ENCODE assay signal across 2 cellular contexts in genomic region chr5:147902606-147903115, GRCh38.
A peak's percentile ranks its signal among the peaks of the same experiment; 100 is the strongest.
TF ChIP-seq lines count a peak whose summit lies in the region.

No MANE protein-coding gene starts in this region.

TF ChIP-seq in A549, 52 proteins besides CTCF, POLR2A, EP300 and RAD21 (continued from another document):
- TF ChIP-seq FOSB (CRISPR knock-in tag; IDR thresholded peaks at IDR 0.05) (no peak), BCL3 (IDR thresholded peaks at IDR 0.05) (no peak), EHMT2 (IDR thresholded peaks at IDR 0.05; ENCODE audit: low read depth) (no peak)

TF ChIP-seq in IMR-90, 13 proteins besides CTCF, POLR2A, EP300 and RAD21 (continued from another document):
- TF ChIP-seq, protein P1, sequence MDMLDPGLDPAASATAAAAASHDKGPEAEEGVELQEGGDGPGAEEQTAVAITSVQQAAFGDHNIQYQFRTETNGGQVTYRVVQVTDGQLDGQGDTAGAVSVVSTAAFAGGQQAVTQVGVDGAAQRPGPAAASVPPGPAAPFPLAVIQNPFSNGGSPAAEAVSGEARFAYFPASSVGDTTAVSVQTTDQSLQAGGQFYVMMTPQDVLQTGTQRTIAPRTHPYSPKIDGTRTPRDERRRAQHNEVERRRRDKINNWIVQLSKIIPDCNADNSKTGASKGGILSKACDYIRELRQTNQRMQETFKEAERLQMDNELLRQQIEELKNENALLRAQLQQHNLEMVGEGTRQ (IDR thresholded peaks at IDR 0.05; ENCODE audit: low read depth, low read length): no peak
- TF ChIP-seq MAZ (IDR thresholded peaks at IDR 0.05; ENCODE audit: borderline replicate concordance, low read depth, low read length): no peak
- no peak for TF ChIP-seq RCOR1 (IDR thresholded peaks at IDR 0.05; ENCODE audit: insufficient replicate concordance, low read length)
- TF ChIP-seq CEBPB (IDR thresholded peaks at IDR 0.05; ENCODE audit: low read depth, low read length): no peak
- TF ChIP-seq ELK1 (IDR thresholded peaks at IDR 0.05; ENCODE audit: borderline replicate concordance, low read depth, low read length): no peak
- peak; percentile 88 for TF ChIP-seq MAFK (IDR thresholded peaks at IDR 0.05; ENCODE audit: low read depth, low read length)
- no peak for TF ChIP-seq NFE2L2 (IDR thresholded peaks at IDR 0.05; ENCODE audit: low read depth, low read length)
